2 cellular contexts compared by ENCODE assay signal in the genomic region with DNA sequence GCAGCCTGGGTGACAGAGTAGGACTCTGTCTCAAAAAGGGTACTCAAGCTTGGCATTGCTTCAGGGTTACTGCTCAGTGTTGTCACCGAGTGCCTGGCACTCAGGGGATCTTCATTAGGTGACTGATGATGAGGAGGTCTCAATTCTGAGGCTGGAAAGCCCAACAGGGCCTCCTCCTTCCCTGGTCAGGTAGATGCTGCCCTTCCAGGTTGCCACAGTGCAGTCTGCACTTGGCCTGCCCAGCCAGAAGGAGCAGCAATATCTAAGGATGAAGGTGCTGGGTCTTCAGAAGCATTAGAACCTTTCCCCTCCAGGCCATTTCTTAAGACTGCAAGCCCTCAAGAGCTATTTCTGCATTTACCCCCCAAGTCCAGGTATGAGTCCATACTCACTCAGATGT.
TF ChIP-seq lines count a peak whose summit lies in the region.

No MANE protein-coding gene starts in this region.

TF ChIP-seq in SK-N-SH treated with all-trans-retinoic acid at 6 μM for 48 hours, 23 proteins besides CTCF, POLR2A, EP300 and RAD21 (continued from another document):
- TF ChIP-seq TCF4 (CRISPR knock-in tag; IDR thresholded peaks at IDR 0.05; ENCODE audit: borderline replicate concordance) (no peak), SNAI2 (CRISPR knock-in tag; IDR thresholded peaks at IDR 0.05) (no peak), ZNF565 (CRISPR knock-in tag; conservative IDR thresholded peaks at IDR 0.05; ENCODE audit: low read depth) (no peak), ISL1 (CRISPR knock-in tag; IDR thresholded peaks at IDR 0.05) (no peak), ZNF70 (CRISPR knock-in tag; IDR thresholded peaks at IDR 0.05) (no peak), ARNTL (CRISPR knock-in tag; IDR thresholded peaks at IDR 0.05; ENCODE audit: borderline replicate concordance, low read depth) (no peak), ZFP3 (CRISPR knock-in tag; IDR thresholded peaks at IDR 0.05) (no peak), RARB (CRISPR knock-in tag; IDR thresholded peaks at IDR 0.05) (no peak), OSR1 (CRISPR knock-in tag; IDR thresholded peaks at IDR 0.05) (no peak)
- TF ChIP-seq, protein P1, sequence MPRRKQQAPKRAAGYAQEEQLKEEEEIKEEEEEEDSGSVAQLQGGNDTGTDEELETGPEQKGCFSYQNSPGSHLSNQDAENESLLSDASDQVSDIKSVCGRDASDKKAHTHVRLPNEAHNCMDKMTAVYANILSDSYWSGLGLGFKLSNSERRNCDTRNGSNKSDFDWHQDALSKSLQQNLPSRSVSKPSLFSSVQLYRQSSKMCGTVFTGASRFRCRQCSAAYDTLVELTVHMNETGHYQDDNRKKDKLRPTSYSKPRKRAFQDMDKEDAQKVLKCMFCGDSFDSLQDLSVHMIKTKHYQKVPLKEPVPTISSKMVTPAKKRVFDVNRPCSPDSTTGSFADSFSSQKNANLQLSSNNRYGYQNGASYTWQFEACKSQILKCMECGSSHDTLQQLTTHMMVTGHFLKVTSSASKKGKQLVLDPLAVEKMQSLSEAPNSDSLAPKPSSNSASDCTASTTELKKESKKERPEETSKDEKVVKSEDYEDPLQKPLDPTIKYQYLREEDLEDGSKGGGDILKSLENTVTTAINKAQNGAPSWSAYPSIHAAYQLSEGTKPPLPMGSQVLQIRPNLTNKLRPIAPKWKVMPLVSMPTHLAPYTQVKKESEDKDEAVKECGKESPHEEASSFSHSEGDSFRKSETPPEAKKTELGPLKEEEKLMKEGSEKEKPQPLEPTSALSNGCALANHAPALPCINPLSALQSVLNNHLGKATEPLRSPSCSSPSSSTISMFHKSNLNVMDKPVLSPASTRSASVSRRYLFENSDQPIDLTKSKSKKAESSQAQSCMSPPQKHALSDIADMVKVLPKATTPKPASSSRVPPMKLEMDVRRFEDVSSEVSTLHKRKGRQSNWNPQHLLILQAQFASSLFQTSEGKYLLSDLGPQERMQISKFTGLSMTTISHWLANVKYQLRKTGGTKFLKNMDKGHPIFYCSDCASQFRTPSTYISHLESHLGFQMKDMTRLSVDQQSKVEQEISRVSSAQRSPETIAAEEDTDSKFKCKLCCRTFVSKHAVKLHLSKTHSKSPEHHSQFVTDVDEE (CRISPR knock-in tag; IDR thresholded peaks at IDR 0.05): no peak

TF ChIP-seq in SK-N-SH, 30 proteins besides CTCF, POLR2A, EP300 and RAD21 (continued from another document):
- TF ChIP-seq, protein P2, sequence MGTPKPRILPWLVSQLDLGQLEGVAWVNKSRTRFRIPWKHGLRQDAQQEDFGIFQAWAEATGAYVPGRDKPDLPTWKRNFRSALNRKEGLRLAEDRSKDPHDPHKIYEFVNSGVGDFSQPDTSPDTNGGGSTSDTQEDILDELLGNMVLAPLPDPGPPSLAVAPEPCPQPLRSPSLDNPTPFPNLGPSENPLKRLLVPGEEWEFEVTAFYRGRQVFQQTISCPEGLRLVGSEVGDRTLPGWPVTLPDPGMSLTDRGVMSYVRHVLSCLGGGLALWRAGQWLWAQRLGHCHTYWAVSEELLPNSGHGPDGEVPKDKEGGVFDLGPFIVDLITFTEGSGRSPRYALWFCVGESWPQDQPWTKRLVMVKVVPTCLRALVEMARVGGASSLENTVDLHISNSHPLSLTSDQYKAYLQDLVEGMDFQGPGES (IDR thresholded peaks at IDR 0.05; ENCODE audit: low read depth, low read length): no peak
- no peak for TF ChIP-seq EZH2phosphoT487 (IDR thresholded peaks at IDR 0.05; ENCODE audit: borderline replicate concordance, low read depth)
- TF ChIP-seq CHD2 (IDR thresholded peaks at IDR 0.05; ENCODE audit: low read length, partially characterized antibody): no peak
- no peak for TF ChIP-seq MXI1 (IDR thresholded peaks at IDR 0.05; ENCODE audit: low read depth, low read length)
- no peak for TF ChIP-seq TAF1 (IDR thresholded peaks at IDR 0.05; ENCODE audit: borderline replicate concordance, low read depth, low read length)
- TF ChIP-seq, protein P3, sequence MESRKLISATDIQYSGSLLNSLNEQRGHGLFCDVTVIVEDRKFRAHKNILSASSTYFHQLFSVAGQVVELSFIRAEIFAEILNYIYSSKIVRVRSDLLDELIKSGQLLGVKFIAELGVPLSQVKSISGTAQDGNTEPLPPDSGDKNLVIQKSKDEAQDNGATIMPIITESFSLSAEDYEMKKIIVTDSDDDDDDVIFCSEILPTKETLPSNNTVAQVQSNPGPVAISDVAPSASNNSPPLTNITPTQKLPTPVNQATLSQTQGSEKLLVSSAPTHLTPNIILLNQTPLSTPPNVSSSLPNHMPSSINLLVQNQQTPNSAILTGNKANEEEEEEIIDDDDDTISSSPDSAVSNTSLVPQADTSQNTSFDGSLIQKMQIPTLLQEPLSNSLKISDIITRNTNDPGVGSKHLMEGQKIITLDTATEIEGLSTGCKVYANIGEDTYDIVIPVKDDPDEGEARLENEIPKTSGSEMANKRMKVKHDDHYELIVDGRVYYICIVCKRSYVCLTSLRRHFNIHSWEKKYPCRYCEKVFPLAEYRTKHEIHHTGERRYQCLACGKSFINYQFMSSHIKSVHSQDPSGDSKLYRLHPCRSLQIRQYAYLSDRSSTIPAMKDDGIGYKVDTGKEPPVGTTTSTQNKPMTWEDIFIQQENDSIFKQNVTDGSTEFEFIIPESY (IDR thresholded peaks at IDR 0.05; ENCODE audit: borderline replicate concordance, low read depth): no peak
- no peak for TF ChIP-seq POLR2AphosphoS5 (IDR thresholded peaks at IDR 0.05; ENCODE audit: low read depth, low read length)
- TF ChIP-seq MEF2A (IDR thresholded peaks at IDR 0.05; ENCODE audit: borderline replicate concordance, low read depth): no peak
- TF ChIP-seq FOXM1 (IDR thresholded peaks at IDR 0.05; ENCODE audit: low read depth): no peak
- TF ChIP-seq SIN3A (IDR thresholded peaks at IDR 0.05; ENCODE audit: borderline replicate concordance, low read depth, low read length): no peak
- no peak for TF ChIP-seq GATA2 (CRISPR knock-in tag; IDR thresholded peaks at IDR 0.05)
- TF ChIP-seq NFIC (IDR thresholded peaks at IDR 0.05; ENCODE audit: borderline replicate concordance): no peak
